ENCODE assay signal across 9 cellular contexts in genomic region chr6:169868458-169868857, GRCh38.
DNase-seq lines count a peak whose midpoint lies in the region; ATAC-seq and TF ChIP-seq lines count a peak whose summit lies in the region.
"Had no signal": no experiment of that assay in that cellular context is flagged by ENCODE, and none has a peak within 500 bp of the region (broad histone marks: within the 10 kb centered on the region; RNA-seq: fewer than 3 reads in every experiment).

No MANE protein-coding gene starts in this region.

- peak; percentile 36 for ATAC-seq in HG02798 (IDR thresholded peaks at IDR 0.05; ENCODE audit: poor library complexity, unreplicated experiment)
- peak; percentile 92 to 96 for ATAC-seq in stimulated activated naive B cell treated with anti-CD40 and anti-IgM and Interleukin-4, amounts not matched to agents 10 μg/mL and 1 μg/mL and 100 μg/mL, for 72 hours (replicated peaks)
- no peak for ATAC-seq in omental fat pad (ENCODE audit: low FRiP score)

- no peaks in the 10 kb centered on the region for H3K36me3 Mint-ChIP-seq in stimulated activated naive B cell treated with anti-CD40 and anti-IgM and Interleukin-4, amounts not matched to agents 10 μg/mL and 1 μg/mL and 100 μg/mL, for 72 hours

- TF ChIP-seq CTCF in omental fat pad (IDR thresholded peaks at IDR 0.05), result no peak

- H3K27me3 Mint-ChIP-seq in stimulated activated naive B cell treated with anti-CD40 and anti-IgM and Interleukin-4, amounts not matched to agents 10 μg/mL and 1 μg/mL and 100 μg/mL, for 72 hours, result no peaks in the 10 kb centered on the region

- peaks cover 2 to 13% of the 10 kb centered on the region in 2 donors for H3K4me1 Mint-ChIP-seq in stimulated activated naive B cell treated with anti-CD40 and anti-IgM and Interleukin-4, amounts not matched to agents 10 μg/mL and 1 μg/mL and 100 μg/mL, for 72 hours
- H3K4me1 Mint-ChIP-seq: neural crest cell had no signal

- no peak overlapping the region for H3K27ac Mint-ChIP-seq in stimulated activated naive B cell treated with anti-CD40 and anti-IgM and Interleukin-4, amounts not matched to agents 10 μg/mL and 1 μg/mL and 100 μg/mL, for 72 hours

- no peak overlapping the region for H3K4me3 Mint-ChIP-seq in stimulated activated naive B cell treated with anti-CD40 and anti-IgM and Interleukin-4, amounts not matched to agents 10 μg/mL and 1 μg/mL and 100 μg/mL, for 72 hours
- H3K4me3 Mint-ChIP-seq: neural crest cell had no signal

- H3K9me3 Mint-ChIP-seq in stimulated activated naive B cell treated with anti-CD40 and anti-IgM and Interleukin-4, amounts not matched to agents 10 μg/mL and 1 μg/mL and 100 μg/mL, for 72 hours, result peaks cover 0 to 4% of the 10 kb centered on the region in 2 donors

- DNase-seq in activated CD8-positive, alpha-beta memory T cell treated with anti-CD3 and anti-CD28 coated beads for 48 hours (ENCODE audit: low read depth in 2 of 3, low spot score in 2 of 3), result peak in 2 of 3 experiments; percentile 17 to 48
- DNase-seq in left kidney (ENCODE audit: low read depth, low spot score) (peak; percentile 48), DMS114 treated with DMSO at 0.1 percent for 48 hours (lab: John Stamatoyannopoulos, UW; ENCODE audit: unreplicated experiment) (no peak), omental fat pad (ENCODE audit: low spot score) (no peak), DMS 273 (lab: John Stamatoyannopoulos, UW; ENCODE audit: unreplicated experiment) (no peak), NCI-H526 treated with DMSO at 0.1 percent for 48 hours (lab: John Stamatoyannopoulos, UW) (no peak)
- peak; percentile 49 for DNase-seq in stimulated activated naive B cell treated with anti-CD40 and anti-IgM and Interleukin-4, amounts not matched to agents 10 μg/mL and 1 μg/mL and 100 μg/mL, for 72 hours

Comparison
In these comparisons a context has a peak if more than half of its experiments do, and no peak if none do; other contexts are left out.
1. DNase-seq: peak in activated CD8-positive, alpha-beta memory T cell treated with anti-CD3 and anti-CD28 coated beads for 48 hours (2 of 3), left kidney (single experiment) and stimulated activated naive B cell treated with anti-CD40 and anti-IgM and Interleukin-4, amounts not matched to agents 10 μg/mL and 1 μg/mL and 100 μg/mL, for 72 hours (single experiment); none in DMS114 treated with DMSO at 0.1 percent for 48 hours (single experiment), omental fat pad (single experiment), DMS 273 (single experiment) and NCI-H526 treated with DMSO at 0.1 percent for 48 hours (single experiment).